1 cellular context compared by ENCODE assay signal in genomic region chr3:81451611-81452010, GRCh38.
TF ChIP-seq lines count a peak whose summit lies in the region.

No MANE protein-coding gene starts in this region.

TF ChIP-seq in GM23338, 12 proteins besides CTCF, POLR2A, EP300 and RAD21:
- no peak for TF ChIP-seq REST (IDR thresholded peaks at IDR 0.05; ENCODE audit: unreplicated experiment)
- no peak for TF ChIP-seq NANOG (IDR thresholded peaks at IDR 0.05; ENCODE audit: borderline replicate concordance)
- TF ChIP-seq EZH2phosphoT487 (IDR thresholded peaks at IDR 0.05; ENCODE audit: unreplicated experiment) = no peak
- TF ChIP-seq ZNF462 (CRISPR knock-in tag; IDR thresholded peaks at IDR 0.05) = no peak
- TF ChIP-seq ZNF331 (CRISPR knock-in tag; IDR thresholded peaks at IDR 0.05; ENCODE audit: low read depth) = no peak
- TF ChIP-seq STAT1 (IDR thresholded peaks at IDR 0.05; ENCODE audit: unreplicated experiment) = no peak
- no peak for TF ChIP-seq ZNF114 (CRISPR knock-in tag; IDR thresholded peaks at IDR 0.05)
